ENCODE assay signal across 20 cellular contexts in the genomic region with DNA sequence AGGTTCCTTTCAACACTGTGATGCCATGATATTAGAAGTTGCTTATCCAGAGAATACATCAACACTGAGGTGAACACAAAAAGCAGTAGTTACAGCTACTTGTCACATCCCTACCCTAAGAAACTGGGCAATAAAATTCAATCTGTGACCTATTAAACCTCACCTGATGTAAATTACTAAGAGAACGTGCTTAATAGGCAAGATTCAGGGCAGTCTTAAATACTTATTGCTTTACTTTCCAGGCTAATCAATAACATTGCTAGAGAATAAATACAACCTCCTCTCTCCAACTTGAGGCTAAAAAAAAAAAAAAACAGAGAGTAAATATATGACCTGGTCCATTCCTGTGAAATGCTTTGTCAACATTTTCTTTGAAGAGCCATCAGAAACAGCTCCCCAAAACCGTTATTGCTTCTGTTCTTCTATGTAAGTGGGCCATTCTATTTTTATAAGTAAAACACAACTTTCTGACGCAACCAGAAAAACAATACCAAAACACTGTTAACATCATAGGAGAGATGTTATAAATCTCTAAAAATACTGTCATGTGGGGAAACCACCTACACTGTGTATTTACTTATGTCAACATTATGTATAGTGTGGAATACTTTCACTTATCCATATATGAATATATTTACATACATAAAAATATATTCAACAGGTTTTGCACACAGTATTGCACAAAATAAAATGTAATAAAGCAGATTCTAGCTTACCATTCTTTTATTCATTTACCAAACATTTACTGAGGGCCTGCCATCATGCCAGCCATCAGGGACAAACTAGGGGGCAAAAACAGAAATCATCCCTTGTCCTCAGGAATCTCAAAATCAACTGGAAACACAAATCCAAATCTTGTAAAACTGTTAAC. TPM values are rescaled to one million over a fixed set of nuclear protein-coding genes. Genes with fewer than 3 reads are reported as not detected.
DNase-seq lines count a peak whose midpoint lies in the region; ATAC-seq and TF ChIP-seq lines count a peak whose summit lies in the region.
"Had no signal": no experiment of that assay in that cellular context is flagged by ENCODE, and none has a peak within 500 bp of the region (broad histone marks: within the 10 kb centered on the region; RNA-seq: fewer than 3 reads in every experiment).

No MANE protein-coding gene starts in this region.

- TF ChIP-seq CTCF in GM10266 (IDR thresholded peaks at IDR 0.05; ENCODE audit: control insufficient read depth, insufficient read depth, low read depth, missing control alignments) (no peak), neural crest cell (conservative IDR thresholded peaks at IDR 0.05) (no peak)

- CTCF ChIA-PET in HEK293T (lab: Yijun Ruan, JAX), result interaction anchor here (0.6 to 0.7 kb wide), 3 partner anchors 22 to 858 kb away, joined by 4 to 8 read pairs (median 7); no protein-coding TSS in a partner anchor

- no peak for ATAC-seq in activated T-helper 17 cell treated with anti-CD3 and anti-CD28 coated beads, Interleukin-2, amount 50 U/mL, for 72 hours (replicated peaks)
- ATAC-seq in GM19467 (IDR thresholded peaks at IDR 0.05; ENCODE audit: unreplicated experiment), result no peak
- ATAC-seq: activated CD4-positive, alpha-beta T cell treated with anti-CD3 and anti-CD28 coated beads for 36 hours; body of pancreas had no signal

- no peaks in the 10 kb centered on the region for H3K9me3 Mint-ChIP-seq in activated T-helper 17 cell treated with anti-CD3 and anti-CD28 coated beads, Interleukin-2, amount 50 U/mL, for 72 hours
- no peaks in the 10 kb centered on the region for H3K9me3 Mint-ChIP-seq in neural crest cell
- H3K9me3 Mint-ChIP-seq: stimulated activated naive CD8-positive, alpha-beta T cell treated with anti-CD3 and anti-CD28 coated beads, Interleukin-15, Interleukin-2, amounts not matched to agents 100 ng/mL and 50 ng/mL, for 24 hours had no signal

- H3K4me3 Mint-ChIP-seq in activated T-helper 17 cell treated with anti-CD3 and anti-CD28 coated beads, Interleukin-2, amount 50 U/mL, for 72 hours, result peak overlapping the region; percentile 13
- peak overlapping the region; percentile 100 for H3K4me3 Mint-ChIP-seq in neural crest cell
- H3K4me3 Mint-ChIP-seq: activated CD4-positive, alpha-beta T cell treated with anti-CD3 and anti-CD28 coated beads for 36 hours had no signal

- peaks cover 40% of the 10 kb centered on the region for H3K36me3 Mint-ChIP-seq in activated T-helper 17 cell treated with anti-CD3 and anti-CD28 coated beads, Interleukin-2, amount 50 U/mL, for 72 hours (ENCODE audit: low read depth)
- H3K36me3 Mint-ChIP-seq in neural crest cell (ENCODE audit: low read depth), result peaks cover 31% of the 10 kb centered on the region

- DNase-seq in GM10266 (ENCODE audit: extremely low spot score), result peak; percentile 28
- DNase-seq in HEK293T (ENCODE audit: extremely low spot score), result no peak
- DNase-seq in neural crest cell (ENCODE audit: low read depth, low spot score), result no peak
- DNase-seq in NCI-H1436 (lab: John Stamatoyannopoulos, UW), result no peak
- DNase-seq in activated CD4-positive, alpha-beta T cell treated with anti-CD3 and anti-CD28 coated beads, Interleukin-2, amount 50 U/mL, for 1 hour, result no peak
- DNase-seq in stimulated activated CD4-positive, alpha-beta T cell treated with anti-CD3 and anti-CD28 coated beads, Interleukin-12 subunit alpha, Interleukin-12 subunit beta, amount 100 ng/mL, for 4 hours, result no peak
- DNase-seq: activated CD4-positive, alpha-beta T cell treated with anti-CD3 and anti-CD28 coated beads for 36 hours; activated CD8-positive, alpha-beta memory T cell treated with anti-CD3 and anti-CD28 coated beads, Interleukin-2, amount 50 U/mL, for 48 hours; activated naive CD4-positive, alpha-beta T cell treated with Interleukin-2 at 50 U/mL for 16 hours; AML-193; body of pancreas; kidney glomerular epithelial cell; NCI-H1048; NCI-H2171 treated with DMSO at 0.1 percent for 48 hours; NK-92 treated with Interleukin-12 subunit alpha and Interleukin-12 subunit beta, amount 100 ng/mL, for 24 hours; SHP77; spleen had no signal

- H3K4me1 Mint-ChIP-seq in activated T-helper 17 cell treated with anti-CD3 and anti-CD28 coated beads, Interleukin-2, amount 50 U/mL, for 72 hours, result peaks cover 28% of the 10 kb centered on the region
- peaks cover 47% of the 10 kb centered on the region for H3K4me1 Mint-ChIP-seq in neural crest cell

- POLR2A ChIA-PET in HEK293T (lab: Yijun Ruan, JAX), result no interaction called here

- H3K27ac Mint-ChIP-seq in activated T-helper 17 cell treated with anti-CD3 and anti-CD28 coated beads, Interleukin-2, amount 50 U/mL, for 72 hours, result no peak overlapping the region
- H3K27ac Mint-ChIP-seq in neural crest cell (ENCODE audit: unreplicated experiment), result no peak overlapping the region
- H3K27ac Mint-ChIP-seq: activated CD4-positive, alpha-beta T cell treated with anti-CD3 and anti-CD28 coated beads for 36 hours; stimulated activated naive CD8-positive, alpha-beta T cell treated with anti-CD3 and anti-CD28 coated beads, Interleukin-15, Interleukin-2, amounts not matched to agents 100 ng/mL and 50 ng/mL, for 24 hours had no signal

- no peaks in the 10 kb centered on the region for H3K27me3 Mint-ChIP-seq in activated T-helper 17 cell treated with anti-CD3 and anti-CD28 coated beads, Interleukin-2, amount 50 U/mL, for 72 hours
- H3K27me3 Mint-ChIP-seq in neural crest cell (ENCODE audit: low read depth), result peaks cover 3% of the 10 kb centered on the region

TF ChIP-seq in HEK293T, 16 proteins besides CTCF, POLR2A, EP300 and RAD21:
- TF ChIP-seq FOXA1 (IDR thresholded peaks at IDR 0.05), result no peak
- no peak for TF ChIP-seq BHLHE40 (IDR thresholded peaks at IDR 0.05; ENCODE audit: borderline replicate concordance)
- TF ChIP-seq SUZ12 (IDR thresholded peaks at IDR 0.05), result no peak
- TF ChIP-seq FOXK2 (IDR thresholded peaks at IDR 0.05), result no peak
- no peak for TF ChIP-seq CTBP1 (IDR thresholded peaks at IDR 0.05; ENCODE audit: borderline replicate concordance)
- TF ChIP-seq, protein P1, sequence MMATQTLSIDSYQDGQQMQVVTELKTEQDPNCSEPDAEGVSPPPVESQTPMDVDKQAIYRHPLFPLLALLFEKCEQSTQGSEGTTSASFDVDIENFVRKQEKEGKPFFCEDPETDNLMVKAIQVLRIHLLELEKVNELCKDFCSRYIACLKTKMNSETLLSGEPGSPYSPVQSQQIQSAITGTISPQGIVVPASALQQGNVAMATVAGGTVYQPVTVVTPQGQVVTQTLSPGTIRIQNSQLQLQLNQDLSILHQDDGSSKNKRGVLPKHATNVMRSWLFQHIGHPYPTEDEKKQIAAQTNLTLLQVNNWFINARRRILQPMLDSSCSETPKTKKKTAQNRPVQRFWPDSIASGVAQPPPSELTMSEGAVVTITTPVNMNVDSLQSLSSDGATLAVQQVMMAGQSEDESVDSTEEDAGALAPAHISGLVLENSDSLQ (IDR thresholded peaks at IDR 0.05), result peak; percentile 59
- no peak for TF ChIP-seq L3MBTL2 (conservative IDR thresholded peaks at IDR 0.05)
TF ChIP-seq in HEK293T: peak in this region for 1.

RNA-seq across cellular contexts. Expression of a gene that starts 2.7 kb away (rescaled TPM):
- total RNA-seq in activated T-helper 17 cell treated with anti-CD3 and anti-CD28 coated beads, Interleukin-2, amount 50 U/mL, for 72 hours, result 1 to 10 TPM; 5.1 to 6.2 TPM
- 8.8 and 9.7 TPM in 2 replicates for total RNA-seq in neural crest cell

RNA-seq across cellular contexts. Expression of a gene that starts 2.8 kb away (rescaled TPM):
- total RNA-seq in activated T-helper 17 cell treated with anti-CD3 and anti-CD28 coated beads, Interleukin-2, amount 50 U/mL, for 72 hours, result 1,000 to 10,000 TPM; 2,157 to 2,530 TPM
- total RNA-seq in neural crest cell, result 2,019 and 2,075 TPM in 2 replicates

RNA-seq across cellular contexts. Expression of a gene that starts 31.0 kb away (rescaled TPM):
- 10 to 100 TPM; 10.6 to 15.9 TPM for total RNA-seq in activated T-helper 17 cell treated with anti-CD3 and anti-CD28 coated beads, Interleukin-2, amount 50 U/mL, for 72 hours
- total RNA-seq in neural crest cell, result 8.6 and 10.0 TPM in 2 replicates
